ENCODE assay signal across 8 cellular contexts in the genomic region with DNA sequence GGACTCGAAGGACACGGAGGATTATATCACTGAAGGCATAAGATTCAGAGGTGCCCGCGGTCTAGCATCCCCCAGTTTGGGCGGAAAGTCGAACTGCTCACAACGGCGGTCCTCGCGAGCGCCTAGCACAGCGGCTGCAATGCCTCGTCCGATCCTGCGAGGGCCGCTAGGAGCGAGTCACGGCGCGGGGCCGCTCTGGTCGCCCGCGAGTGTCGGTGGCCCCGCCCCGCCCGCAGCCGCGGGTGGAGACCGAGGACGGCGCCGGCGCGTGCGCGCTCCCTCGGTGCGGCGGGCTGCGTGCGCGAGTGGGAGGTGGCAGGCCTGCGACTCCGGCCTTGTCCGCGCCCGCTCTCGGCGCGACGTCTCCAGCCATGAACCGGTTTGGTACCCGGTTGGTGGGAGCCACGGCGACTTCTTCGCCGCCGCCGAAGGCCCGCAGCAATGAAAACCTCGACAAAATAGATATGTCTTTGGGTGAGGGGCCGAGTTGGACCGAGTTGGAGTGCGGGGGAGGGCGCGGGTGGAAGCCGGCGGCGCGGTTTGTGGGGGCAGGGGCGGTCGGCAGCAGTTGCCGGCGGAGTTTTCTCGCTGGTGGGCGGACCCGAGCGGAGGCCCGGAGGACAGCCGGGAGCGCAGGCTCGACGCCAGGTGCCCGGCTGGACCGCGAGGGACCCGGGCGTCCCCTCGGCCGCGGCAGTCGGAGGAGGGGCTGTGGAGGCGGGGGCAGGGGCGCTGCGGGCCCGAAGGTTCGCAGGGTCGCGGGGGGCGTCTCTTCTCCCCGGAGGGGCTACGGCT. TPM values are rescaled to one million over a fixed set of nuclear protein-coding genes. Genes with fewer than 3 reads are reported as not detected.
DNase-seq lines count a peak whose midpoint lies in the region; ATAC-seq and TF ChIP-seq lines count a peak whose summit lies in the region.

A gene with protein sequence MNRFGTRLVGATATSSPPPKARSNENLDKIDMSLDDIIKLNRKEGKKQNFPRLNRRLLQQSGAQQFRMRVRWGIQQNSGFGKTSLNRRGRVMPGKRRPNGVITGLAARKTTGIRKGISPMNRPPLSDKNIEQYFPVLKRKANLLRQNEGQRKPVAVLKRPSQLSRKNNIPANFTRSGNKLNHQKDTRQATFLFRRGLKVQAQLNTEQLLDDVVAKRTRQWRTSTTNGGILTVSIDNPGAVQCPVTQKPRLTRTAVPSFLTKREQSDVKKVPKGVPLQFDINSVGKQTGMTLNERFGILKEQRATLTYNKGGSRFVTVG (plus strand): TSS at position 283 of the 795 bp plus-strand sequence. CDS start 89 bp downstream, at position 372.

- H3K9me2 ChIP-seq in SK-N-SH: no peaks in the 10 kb centered on the region

- 0% methylated on average over 26 of the region's 104 CpGs for WGBS in SK-N-SH (ENCODE audit: low lambda C conversion rate)
- 0% methylated on average over 35 of the region's 104 CpGs for WGBS in suprapubic skin

- peak; percentile 92 for ATAC-seq in omental fat pad (ENCODE audit: low FRiP score)

- no peaks in the 10 kb centered on the region for H3K36me3 ChIP-seq in SK-N-SH (replicated peaks in 1 of 2; ENCODE audit: control insufficient read depth in 1 of 2, insufficient read depth in 2 of 2, low read length in 1 of 2)
- no peaks in the 10 kb centered on the region for H3K36me3 ChIP-seq in suprapubic skin

- peak; percentile 42 for DNase-seq in HFF-Myc (ENCODE audit: extremely low read depth, low read depth)
- DNase-seq in NB4 (ENCODE audit: low read depth): peak; percentile 84
- peak; percentile 96 for DNase-seq in SK-N-SH
- peak; percentile 86 for DNase-seq in activated naive CD4-positive, alpha-beta T cell treated with anti-CD3 and anti-CD28 coated beads, Interleukin-2, amount 50 U/mL, for 16 hours
- DNase-seq in globus pallidus (ENCODE audit: low spot score): peak; percentile 93
- peak; percentile 62 for DNase-seq in omental fat pad (ENCODE audit: low spot score)
- peak; percentile 91 to 93 for DNase-seq in suprapubic skin (ENCODE audit: low spot score in 2 of 2)

- peak within 1 kb of the TSS; percentile 82 for H3K9ac ChIP-seq in SK-N-SH

- 0 out of 2 replicates have a peak, but pooled peaks have one; percentile 22 for TF ChIP-seq RAD21 in SK-N-SH (IDR thresholded peaks at IDR 0.05; ENCODE audit: low read length)

- TF ChIP-seq EP300 in SK-N-SH (IDR thresholded peaks at IDR 0.05; ENCODE audit: borderline replicate concordance in 1 of 2, low read depth in 1 of 2, low read length in 1 of 2) (no peak), suprapubic skin (IDR thresholded peaks at IDR 0.05) (no peak)

- H3K27me3 ChIP-seq in SK-N-SH (ENCODE audit: insufficient read depth) (no peaks in the 10 kb centered on the region), suprapubic skin (no peaks in the 10 kb centered on the region)

- POLR2A ChIA-PET in SK-N-SH (lab: Yijun Ruan, JAX): interaction anchor here (0.8 kb wide), 1 partner anchor 12 kb away, joined by 3 read pairs; no protein-coding TSS in a partner anchor

- H3K9me3 ChIP-seq in SK-N-SH (no peaks in the 10 kb centered on the region), suprapubic skin (no peaks in the 10 kb centered on the region)

- H3K79me2 ChIP-seq in SK-N-SH (ENCODE audit: insufficient read depth): peaks cover 42% of the 10 kb centered on the region

- peaks cover 41% of the 10 kb centered on the region for H4K20me1 ChIP-seq in SK-N-SH (ENCODE audit: insufficient read depth)

- H3K4me1 ChIP-seq in SK-N-SH (ENCODE audit: control insufficient read depth in 1 of 2, insufficient read depth in 2 of 2, low read depth in 1 of 2, low read length in 1 of 2): peaks cover 0 to 10% of the 10 kb centered on the region in 2 experiments; a peak in 3 of 4 replicates
- H3K4me1 ChIP-seq in suprapubic skin: peaks cover 24% of the 10 kb centered on the region

- peak within 1 kb of the TSS; percentile 84 for H2AFZ ChIP-seq in SK-N-SH (ENCODE audit: low read depth)

- H3K27ac ChIP-seq in SK-N-SH (ENCODE audit: low read depth in 2 of 2, low read length in 1 of 2) (peak within 1 kb of the TSS; percentile 91 to 94), suprapubic skin (peak within 1 kb of the TSS; percentile 98)

- TF ChIP-seq CTCF in HFF-Myc (IDR thresholded peaks at IDR 0.05; ENCODE audit: low read depth, low read length, missing control alignments) (no peak), NB4 (IDR thresholded peaks at IDR 0.05; ENCODE audit: low read depth, low read length) (peak; percentile 18), SK-N-SH (IDR thresholded peaks at IDR 0.05) (peak; percentile 43), omental fat pad (IDR thresholded peaks at IDR 0.05) (peak in 1 of 3 donors; percentile 6), suprapubic skin (IDR thresholded peaks at IDR 0.05) (peak; percentile 27 to 62)

- peak within 1 kb of the TSS; percentile 76 for H3K4me2 ChIP-seq in SK-N-SH

- CTCF ChIA-PET in SK-N-SH (lab: Yijun Ruan, JAX): interaction anchor here (1.3 to 1.4 kb wide), 3 partner anchors 12 to 39 kb away, joined by 3 to 5 read pairs (median 3); a partner anchor contains a TSS

- H3F3A ChIP-seq in SK-N-SH (replicated peaks; ENCODE audit: insufficient read depth): peaks cover 51% of the 10 kb centered on the region

- peak within 1 kb of the TSS; percentile 91 for H3K4me3 ChIP-seq in GM08714 (ENCODE audit: low read length)
- H3K4me3 ChIP-seq in HFF-Myc (replicated peaks; ENCODE audit: low read depth, low read length): peak within 1 kb of the TSS; percentile 74
- peak within 1 kb of the TSS; percentile 81 for H3K4me3 ChIP-seq in NB4 (ENCODE audit: low read depth, low read length)
- peak within 1 kb of the TSS; percentile 75 to 77 for H3K4me3 ChIP-seq in SK-N-SH (ENCODE audit: low read depth in 2 of 2, low read length in 1 of 2)
- H3K4me3 ChIP-seq in suprapubic skin: peak within 1 kb of the TSS; percentile 92

- TF ChIP-seq POLR2A in NB4 (IDR thresholded peaks at IDR 0.05; ENCODE audit: extremely low read depth, insufficient read length): peak; percentile 38
- peak in 1 of 2 donors; percentile 69 for TF ChIP-seq POLR2A in suprapubic skin (IDR thresholded peaks at IDR 0.05)

TF ChIP-seq in SK-N-SH, 30 proteins besides CTCF, POLR2A, EP300 and RAD21 (continues in another document):
- peak; percentile 85 for TF ChIP-seq CHD2 (IDR thresholded peaks at IDR 0.05; ENCODE audit: low read length, partially characterized antibody)
- TF ChIP-seq, protein P1, sequence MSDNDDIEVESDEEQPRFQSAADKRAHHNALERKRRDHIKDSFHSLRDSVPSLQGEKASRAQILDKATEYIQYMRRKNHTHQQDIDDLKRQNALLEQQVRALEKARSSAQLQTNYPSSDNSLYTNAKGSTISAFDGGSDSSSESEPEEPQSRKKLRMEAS (IDR thresholded peaks at IDR 0.05; ENCODE audit: low read depth): peak; percentile 59; the same call in 1 of the 2 replicates
- no peak for TF ChIP-seq TCF12 (IDR thresholded peaks at IDR 0.05)
- TF ChIP-seq NFIC (IDR thresholded peaks at IDR 0.05; ENCODE audit: borderline replicate concordance): no peak
- no peak; the same call in 1 of the 2 replicates for TF ChIP-seq RCOR1 (IDR thresholded peaks at IDR 0.05; ENCODE audit: low read length)
- TF ChIP-seq NRF1 (IDR thresholded peaks at IDR 0.05; ENCODE audit: low read depth, low read length): peak; percentile 78
- TF ChIP-seq MXI1 (IDR thresholded peaks at IDR 0.05; ENCODE audit: low read depth, low read length): peak; percentile 72
- TF ChIP-seq RXRA (IDR thresholded peaks at IDR 0.05; ENCODE audit: borderline replicate concordance, low read depth): no peak
- TF ChIP-seq TEAD4 (IDR thresholded peaks at IDR 0.05; ENCODE audit: borderline replicate concordance, insufficient read depth): no peak
- TF ChIP-seq SIN3A (IDR thresholded peaks at IDR 0.05; ENCODE audit: borderline replicate concordance, low read depth, low read length): peak; percentile 8; the same call in 1 of the 2 replicates
- TF ChIP-seq JUND (IDR thresholded peaks at IDR 0.05): no peak
- TF ChIP-seq TAF1 (IDR thresholded peaks at IDR 0.05; ENCODE audit: borderline replicate concordance, low read depth, low read length): 0 out of 2 replicates have a peak, but pooled peaks have one; percentile 45
- TF ChIP-seq, protein P2, sequence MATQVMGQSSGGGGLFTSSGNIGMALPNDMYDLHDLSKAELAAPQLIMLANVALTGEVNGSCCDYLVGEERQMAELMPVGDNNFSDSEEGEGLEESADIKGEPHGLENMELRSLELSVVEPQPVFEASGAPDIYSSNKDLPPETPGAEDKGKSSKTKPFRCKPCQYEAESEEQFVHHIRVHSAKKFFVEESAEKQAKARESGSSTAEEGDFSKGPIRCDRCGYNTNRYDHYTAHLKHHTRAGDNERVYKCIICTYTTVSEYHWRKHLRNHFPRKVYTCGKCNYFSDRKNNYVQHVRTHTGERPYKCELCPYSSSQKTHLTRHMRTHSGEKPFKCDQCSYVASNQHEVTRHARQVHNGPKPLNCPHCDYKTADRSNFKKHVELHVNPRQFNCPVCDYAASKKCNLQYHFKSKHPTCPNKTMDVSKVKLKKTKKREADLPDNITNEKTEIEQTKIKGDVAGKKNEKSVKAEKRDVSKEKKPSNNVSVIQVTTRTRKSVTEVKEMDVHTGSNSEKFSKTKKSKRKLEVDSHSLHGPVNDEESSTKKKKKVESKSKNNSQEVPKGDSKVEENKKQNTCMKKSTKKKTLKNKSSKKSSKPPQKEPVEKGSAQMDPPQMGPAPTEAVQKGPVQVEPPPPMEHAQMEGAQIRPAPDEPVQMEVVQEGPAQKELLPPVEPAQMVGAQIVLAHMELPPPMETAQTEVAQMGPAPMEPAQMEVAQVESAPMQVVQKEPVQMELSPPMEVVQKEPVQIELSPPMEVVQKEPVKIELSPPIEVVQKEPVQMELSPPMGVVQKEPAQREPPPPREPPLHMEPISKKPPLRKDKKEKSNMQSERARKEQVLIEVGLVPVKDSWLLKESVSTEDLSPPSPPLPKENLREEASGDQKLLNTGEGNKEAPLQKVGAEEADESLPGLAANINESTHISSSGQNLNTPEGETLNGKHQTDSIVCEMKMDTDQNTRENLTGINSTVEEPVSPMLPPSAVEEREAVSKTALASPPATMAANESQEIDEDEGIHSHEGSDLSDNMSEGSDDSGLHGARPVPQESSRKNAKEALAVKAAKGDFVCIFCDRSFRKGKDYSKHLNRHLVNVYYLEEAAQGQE (IDR thresholded peaks at IDR 0.05; ENCODE audit: low read depth, low read length): no peak

RNA-seq across cellular contexts. Expression of the gene that starts here (rescaled TPM):
- polyA plus RNA-seq in SK-N-SH (2012; rRNA removed): 14.7 and 16.1 TPM in 2 replicates
- polyA plus RNA-seq in SK-N-SH (2012; cell fraction: cytosol; rRNA removed): 18.5 and 18.8 TPM in 2 replicates
- polyA plus RNA-seq in SK-N-SH (2012; cell fraction: nucleus; rRNA removed): 8.7 and 13.1 TPM in 2 replicates
- total RNA-seq in omental fat pad (10 to 100 TPM; 44.3 to 62.1 (median 50.8) TPM), suprapubic skin (10 to 100 TPM; 46.6 to 53.3 (median 49.9) TPM)

Comparison
In these comparisons a context has a peak if more than half of its experiments do, and no peak if none do; other contexts are left out.
1. Peak in every context shown above with its lines: DNase-seq, ATAC-seq, H3K4me3 ChIP-seq and H3K27ac ChIP-seq.
2. DNase-seq: peak in every context shown above with its lines; median percentile 96 in SK-N-SH; 93 in globus pallidus; 92 in suprapubic skin; 86 in activated naive CD4-positive, alpha-beta T cell treated with anti-CD3 and anti-CD28 coated beads, Interleukin-2, amount 50 U/mL, for 16 hours; 84 in NB4; 62 in omental fat pad; 42 in HFF-Myc.